ENCODE assay signal across 20 cellular contexts in genomic region chr1:12191242-12192032, GRCh38. TPM values are rescaled to one million over a fixed set of nuclear protein-coding genes. Genes with fewer than 3 reads are reported as not detected.
A peak's percentile ranks its signal among the peaks of the same experiment; 100 is the strongest.
DNase-seq lines count a peak whose midpoint lies in the region; ATAC-seq and TF ChIP-seq lines count a peak whose summit lies in the region.
"Had no signal": no experiment of that assay in that cellular context is flagged by ENCODE, and none has a peak within 500 bp of the region (broad histone marks: within the 10 kb centered on the region; RNA-seq: fewer than 3 reads in every experiment).

No MANE protein-coding gene starts in this region.

- H2AK5ac ChIP-seq in mesenchymal stem cell (ENCODE audit: low read length, severe bottlenecking): no peak overlapping the region

- peak overlapping the region in 4 of 7 donors; percentile 24 to 66 (median 44) for H3K27ac Mint-ChIP-seq in CD14-positive monocyte
- peak overlapping the region in 1 of 2 donors; percentile 69 for H3K27ac Mint-ChIP-seq in natural killer cell treated with Interleukin-12 subunit alpha and Interleukin-12 subunit beta and Interleukin-15 and Interleukin-18, amount 100 ng/mL, for 72 hours
- H3K27ac Mint-ChIP-seq: mesothelial cell of epicardium had no signal

- H3K9me3 Mint-ChIP-seq in CD14-positive monocyte: no peaks in the 10 kb centered on the region
- no peaks in the 10 kb centered on the region for H3K9me3 Mint-ChIP-seq in natural killer cell treated with Interleukin-12 subunit alpha and Interleukin-12 subunit beta and Interleukin-15 and Interleukin-18, amount 100 ng/mL, for 72 hours
- H3K9me3 Mint-ChIP-seq: activated CD4-positive, alpha-beta memory T cell treated with anti-CD3 and anti-CD28 coated beads for 36 hours; activated T-cell treated with anti-CD3 and anti-CD28 coated beads, Interleukin-2, amount 50 U/mL, for 4 hours; mesothelial cell of epicardium; neural crest cell had no signal

- intact Hi-C loops in CD14-positive monocyte (cut with micrococcal nuclease): no loop called here

- H3K14ac ChIP-seq in mesenchymal stem cell (ENCODE audit: low read length in 2 of 2): no peak overlapping the region

- peaks cover 88 to 99% of the 10 kb centered on the region in 2 donors for H3K36me3 Mint-ChIP-seq in CD14-positive monocyte
- peaks cover 21% of the 10 kb centered on the region for H3K36me3 Mint-ChIP-seq in natural killer cell treated with Interleukin-12 subunit alpha and Interleukin-12 subunit beta and Interleukin-15 and Interleukin-18, amount 100 ng/mL, for 72 hours
- H3K36me3 Mint-ChIP-seq: mesothelial cell of epicardium had no signal

- no peak for ATAC-seq in natural killer cell treated with Interleukin-12 subunit alpha and Interleukin-12 subunit beta and Interleukin-15 and Interleukin-18, amount 100 ng/mL, for 72 hours
- ATAC-seq: SK-N-SH treated with all-trans-retinoic acid at 6 μM for 48 hours had no signal

- H3K27me3 ChIP-seq in mesenchymal stem cell (ENCODE audit: control insufficient read depth in 1 of 2, insufficient read depth in 1 of 2, low read length in 2 of 2): no peaks in the 10 kb centered on the region
- H3K27me3 ChIP-seq: hepatocyte had no signal

- H4K8ac ChIP-seq in mesenchymal stem cell (ENCODE audit: low read length): no peak overlapping the region

- H3K4me1 ChIP-seq in mesenchymal stem cell (ENCODE audit: control insufficient read depth, insufficient read depth, low read depth, low read length): peaks cover 5% of the 10 kb centered on the region

- H2BK120ac ChIP-seq in mesenchymal stem cell (ENCODE audit: low read depth, low read length): no peak overlapping the region

- no peak overlapping the region for H2AFZ ChIP-seq in mesenchymal stem cell (ENCODE audit: low read depth, low read length)
- H2AFZ ChIP-seq: hepatocyte, PC-9 had no signal

- no peak overlapping the region for H3K18ac ChIP-seq in mesenchymal stem cell (ENCODE audit: low read depth in 1 of 2, low read length in 2 of 2)

- H3K9ac ChIP-seq in mesenchymal stem cell (ENCODE audit: low read length): no peak overlapping the region

- H3K23ac ChIP-seq in mesenchymal stem cell (ENCODE audit: low read length in 2 of 2): no peak overlapping the region

- no peak overlapping the region for H3K4ac ChIP-seq in mesenchymal stem cell (ENCODE audit: low read depth in 1 of 2, low read length in 2 of 2)

- TF ChIP-seq CTCF in CD14-positive monocyte (IDR thresholded peaks at IDR 0.05): no peak

- no peak overlapping the region for H3K27ac ChIP-seq in mesenchymal stem cell (ENCODE audit: low read length, poor library complexity, severe bottlenecking)
- H3K27ac ChIP-seq: hepatocyte, PC-9 had no signal

- H3K79me1 ChIP-seq in mesenchymal stem cell (replicated peaks; ENCODE audit: low read length, poor library complexity, severe bottlenecking): no peaks in the 10 kb centered on the region

- H2BK15ac ChIP-seq in mesenchymal stem cell (ENCODE audit: low read depth, poor library complexity, severe bottlenecking): peak overlapping the region; percentile 50

- DNase-seq in NCI-H748 (lab: John Stamatoyannopoulos, UW; ENCODE audit: unreplicated experiment) (peak; percentile 61), NCI-H748 treated with DMSO at 0.1 percent for 48 hours (lab: John Stamatoyannopoulos, UW) (no peak), CD14-positive monocyte (ENCODE audit: low spot score) (no peak), NCI-H69 (lab: John Stamatoyannopoulos, UW) (peak; percentile 68), mesenchymal stem cell (no peak), NCI-H82 treated with DMSO at 0.1 percent for 48 hours (lab: John Stamatoyannopoulos, UW; ENCODE audit: unreplicated experiment) (no peak), NCI-H226 (no peak)
- DNase-seq in natural killer cell treated with Interleukin-12 subunit alpha and Interleukin-12 subunit beta and Interleukin-15 and Interleukin-18, amount 100 ng/mL, for 72 hours (ENCODE audit: low spot score): no peak
- DNase-seq: activated CD4-positive, alpha-beta memory T cell treated with anti-CD3 and anti-CD28 coated beads for 36 hours; activated T-cell treated with anti-CD3 and anti-CD28 coated beads, Interleukin-2, amount 50 U/mL, for 4 hours; amniotic stem cell; central memory CD4-positive, alpha-beta T cell; kidney glomerular epithelial cell; NCI-H1436; PC-9 had no signal

- H3K36me3 ChIP-seq in mesenchymal stem cell (ENCODE audit: control insufficient read depth in 1 of 2, insufficient read depth in 2 of 2, low read depth in 1 of 2, low read length in 2 of 2): peaks cover 0 to 65% of the 10 kb centered on the region in 2 experiments

- H3K4me3 ChIP-seq in mesenchymal stem cell (ENCODE audit: insufficient read depth in 1 of 2, low read depth in 1 of 2, low read length in 2 of 2): no peak overlapping the region
- H3K4me3 ChIP-seq: hepatocyte, PC-9 had no signal

- H3K27me3 Mint-ChIP-seq in CD14-positive monocyte (ENCODE audit: low read depth in 3 of 3): peaks cover 0 to under 1% (median 0%) of the 10 kb centered on the region in 3 donors
- H3K27me3 Mint-ChIP-seq in natural killer cell treated with Interleukin-12 subunit alpha and Interleukin-12 subunit beta and Interleukin-15 and Interleukin-18, amount 100 ng/mL, for 72 hours: no peaks in the 10 kb centered on the region
- H3K27me3 Mint-ChIP-seq: activated CD4-positive, alpha-beta memory T cell treated with anti-CD3 and anti-CD28 coated beads for 36 hours had no signal

- 94% methylated on average over 58 of the region's 58 CpGs for WGBS in mesenchymal stem cell

- peak overlapping the region; percentile 40 for H4K91ac ChIP-seq in mesenchymal stem cell (ENCODE audit: low read length)

- H3K9me3 ChIP-seq in mesenchymal stem cell (ENCODE audit: control insufficient read depth, low read length): no peaks in the 10 kb centered on the region

- H2BK12ac ChIP-seq in mesenchymal stem cell (ENCODE audit: low read length in 2 of 2): no peak overlapping the region

- H3K4me3 Mint-ChIP-seq in CD14-positive monocyte: no peak overlapping the region
- H3K4me3 Mint-ChIP-seq in natural killer cell treated with Interleukin-12 subunit alpha and Interleukin-12 subunit beta and Interleukin-15 and Interleukin-18, amount 100 ng/mL, for 72 hours: no peak overlapping the region
- H3K4me3 Mint-ChIP-seq: activated CD4-positive, alpha-beta memory T cell treated with anti-CD3 and anti-CD28 coated beads for 36 hours; activated T-cell treated with anti-CD3 and anti-CD28 coated beads, Interleukin-2, amount 50 U/mL, for 4 hours; mesothelial cell of epicardium; neural crest cell had no signal

- peaks cover 81% of the 10 kb centered on the region for H3K4me1 Mint-ChIP-seq in CD14-positive monocyte
- H3K4me1 Mint-ChIP-seq in natural killer cell treated with Interleukin-12 subunit alpha and Interleukin-12 subunit beta and Interleukin-15 and Interleukin-18, amount 100 ng/mL, for 72 hours (ENCODE audit: low read depth in 2 of 2): peaks cover 43 to 62% of the 10 kb centered on the region in 2 donors
- H3K4me1 Mint-ChIP-seq: mesothelial cell of epicardium had no signal

- no peak overlapping the region for H3K4me2 ChIP-seq in mesenchymal stem cell (ENCODE audit: low read length, poor library complexity, severe bottlenecking)
- H3K4me2 ChIP-seq: hepatocyte, PC-9 had no signal

- H2BK5ac ChIP-seq in mesenchymal stem cell (ENCODE audit: low read depth, low read length, poor library complexity, severe bottlenecking): no peak overlapping the region

RNA-seq across cellular contexts. Expression of gene TNFRSF1B, which starts 24.6 kb away (rescaled TPM):
- 100 to 1,000 TPM; 436 to 761 TPM for polyA plus RNA-seq in CD14-positive monocyte
- polyA plus RNA-seq in mesenchymal stem cell (2013, experiment 1 of 2): 35.0 TPM
- 35.2 TPM for polyA plus RNA-seq in mesenchymal stem cell (2013, experiment 2 of 2)
- 100 to 1,000 TPM; 452 to 479 TPM for total RNA-seq in natural killer cell treated with Interleukin-12 subunit alpha and Interleukin-12 subunit beta and Interleukin-15 and Interleukin-18, amount 100 ng/mL, for 72 hours
- total RNA-seq: HT-29 had no signal

RNA-seq across cellular contexts. Expression of gene VPS13D, which starts 38.4 kb away (rescaled TPM):
- polyA plus RNA-seq in CD14-positive monocyte: 1 to 10 TPM; 3.6 to 5.1 TPM
- 6.3 TPM for polyA plus RNA-seq in mesenchymal stem cell (2013, experiment 1 of 2)
- polyA plus RNA-seq in mesenchymal stem cell (2013, experiment 2 of 2): 5.1 TPM
- total RNA-seq in natural killer cell treated with Interleukin-12 subunit alpha and Interleukin-12 subunit beta and Interleukin-15 and Interleukin-18, amount 100 ng/mL, for 72 hours: 10 to 100 TPM; 41.8 to 71.7 TPM

Comparison
In these comparisons a context has a peak if more than half of its experiments do, and no peak if none do; other contexts are left out.
1. DNase-seq: peak in NCI-H748 (single experiment) and NCI-H69 (single experiment); none in NCI-H748 treated with DMSO at 0.1 percent for 48 hours (single experiment), CD14-positive monocyte (single experiment), mesenchymal stem cell (single experiment), NCI-H82 treated with DMSO at 0.1 percent for 48 hours (single experiment), natural killer cell treated with Interleukin-12 subunit alpha and Interleukin-12 subunit beta and Interleukin-15 and Interleukin-18, amount 100 ng/mL, for 72 hours (single experiment) and NCI-H226 (single experiment).